8 cellular contexts compared by ENCODE assay signal in genomic region chr3:194485876-194486539, GRCh38. TPM values are rescaled to one million over a fixed set of nuclear protein-coding genes. Genes with fewer than 3 reads are reported as not detected.
DNase-seq lines count a peak whose midpoint lies in the region; ATAC-seq and TF ChIP-seq lines count a peak whose summit lies in the region.

No MANE protein-coding gene starts in this region.

- no peaks in the 10 kb centered on the region for H3K36me3 ChIP-seq in CD8-positive, alpha-beta T cell (ENCODE audit: insufficient read depth, low read length)
- peaks cover 6% of the 10 kb centered on the region; the same call in 1 of the 2 replicates for H3K36me3 ChIP-seq in MM.1S (replicated peaks; ENCODE audit: insufficient read depth, low read length)

- H3K9me3 ChIP-seq in CD8-positive, alpha-beta T cell (ENCODE audit: low read length) = no peaks in the 10 kb centered on the region
- H3K9me3 ChIP-seq in MM.1S (replicated peaks; ENCODE audit: insufficient read depth, low read length) = no peaks in the 10 kb centered on the region

- peaks cover 20% of the 10 kb centered on the region for H3K36me3 Mint-ChIP-seq in CD8-positive, alpha-beta T cell
- H3K36me3 Mint-ChIP-seq in naive B cell = peaks cover 0 to 9% of the 10 kb centered on the region in 2 donors

- intact Hi-C loops in CD8-positive, alpha-beta T cell (cut with DNase I, micrococcal nuclease) = loop anchor here (1.0 to 10.0 kb wide), 11 partner anchors 147 to 1719 kb away; partner anchors contain the start of genes HES1 (in 2 of the 2), XXYLT1 (in 2 of the 2), LSG1 (in 1 of the 2) and PPP1R2 (in 1 of the 2)

- H4K20me1 ChIP-seq in MM.1S (ENCODE audit: insufficient read depth, low read length) = no peaks in the 10 kb centered on the region

- H3K4me3 ChIP-seq in CD8-positive, alpha-beta T cell (ENCODE audit: low read depth, low read length) = peak overlapping the region; percentile 55
- H3K4me3 ChIP-seq in MM.1S (ENCODE audit: low read length) = peak overlapping the region; percentile 62
- peak overlapping the region; percentile 71 for H3K4me3 ChIP-seq in epithelial cell of proximal tubule (ENCODE audit: low read depth, low read length)

- H3K27ac Mint-ChIP-seq in CD8-positive, alpha-beta T cell = peak overlapping the region; percentile 92
- H3K27ac Mint-ChIP-seq in naive B cell = peak overlapping the region; percentile 72 to 99 (median 89)

- ATAC-seq in CD8-positive, alpha-beta T cell = peak; percentile 29
- ATAC-seq in GM21528 (IDR thresholded peaks at IDR 0.05; ENCODE audit: low FRiP score, unreplicated experiment) (peak; percentile 26), naive B cell (ENCODE audit: low read depth in 2 of 2) (peak; percentile 46 to 51)

- H3K27me3 ChIP-seq in CD8-positive, alpha-beta T cell (ENCODE audit: insufficient read depth, low read length) = no peaks in the 10 kb centered on the region
- no peaks in the 10 kb centered on the region; the same call in 1 of the 2 replicates for H3K27me3 ChIP-seq in MM.1S (replicated peaks; ENCODE audit: insufficient read depth, low read length)

- no peaks in the 10 kb centered on the region for H3K27me3 Mint-ChIP-seq in CD8-positive, alpha-beta T cell (ENCODE audit: low read depth)
- no peaks in the 10 kb centered on the region for H3K27me3 Mint-ChIP-seq in naive B cell

- CTCF ChIA-PET in CD8-positive, alpha-beta T cell (lab: Charles Lee) = interaction anchor here (0.8 to 1.7 kb wide), 5 partner anchors 12 to 108 kb away, joined by 3 to 4 read pairs (median 3); no protein-coding TSS in a partner anchor

- peak overlapping the region; percentile 0 for H2AFZ ChIP-seq in MM.1S (ENCODE audit: low read length)

- H3K9ac ChIP-seq in MM.1S (ENCODE audit: low read length) = peak overlapping the region; percentile 73

- H3F3A ChIP-seq in MM.1S (ENCODE audit: insufficient read depth, low read length) = 0 out of 2 replicates have a peak, but pooled peaks cover 3% of the 10 kb centered on the region

- peaks cover 29% of the 10 kb centered on the region for H3K4me1 ChIP-seq in CD8-positive, alpha-beta T cell (ENCODE audit: insufficient read depth, low read length)
- peaks cover 16% of the 10 kb centered on the region; the same call in 1 of the 2 replicates for H3K4me1 ChIP-seq in MM.1S (ENCODE audit: low read length)

- H3K9me2 ChIP-seq in MM.1S (replicated peaks; ENCODE audit: insufficient read depth, low read length) = no peaks in the 10 kb centered on the region

- peak; percentile 16 to 60 (median 51) for DNase-seq in CD8-positive, alpha-beta T cell
- DNase-seq in MM.1S (peak; percentile 54), activated T-cell treated with anti-CD3 and anti-CD28 coated beads for 1 hour (ENCODE audit: low read depth) (peak; percentile 41), epithelial cell of proximal tubule (ENCODE audit: low read depth) (no peak), naive B cell (peak; percentile 64), NCI-H2171 (lab: John Stamatoyannopoulos, UW) (no peak)
- peak; percentile 10 to 51 (median 36) for DNase-seq in stimulated activated naive CD4-positive, alpha-beta T cell (lab: John Stamatoyannopoulos, UW)

- no peak for TF ChIP-seq CTCF in CD8-positive, alpha-beta T cell (IDR thresholded peaks at IDR 0.05)
- TF ChIP-seq CTCF in MM.1S (IDR thresholded peaks at IDR 0.05; ENCODE audit: low read length) = peak; percentile 19; the same call in 1 of the 2 replicates
- TF ChIP-seq CTCF in epithelial cell of proximal tubule (conservative IDR thresholded peaks at IDR 0.05; ENCODE audit: low read depth, low read length) = peak; percentile 10

- no peaks in the 10 kb centered on the region for H3K9me3 Mint-ChIP-seq in CD8-positive, alpha-beta T cell
- H3K9me3 Mint-ChIP-seq in naive B cell = no peaks in the 10 kb centered on the region

- peak overlapping the region; percentile 88 for H3K4me3 Mint-ChIP-seq in CD8-positive, alpha-beta T cell
- peak overlapping the region; percentile 85 to 95 (median 92) for H3K4me3 Mint-ChIP-seq in naive B cell

- POLR2A ChIA-PET in CD8-positive, alpha-beta T cell (lab: Charles Lee) = interaction anchor here (0.8 to 1.4 kb wide), 3 partner anchors 9 to 186 kb away, joined by 3 read pairs; partner anchors contain the start of gene LSG1

- peak overlapping the region; percentile 6 for H3K27ac ChIP-seq in CD8-positive, alpha-beta T cell (ENCODE audit: low read depth, low read length)
- peak overlapping the region; percentile 25; the same call in 1 of the 2 replicates for H3K27ac ChIP-seq in MM.1S (ENCODE audit: low read length)

- peaks cover 53% of the 10 kb centered on the region for H3K79me2 ChIP-seq in MM.1S (ENCODE audit: low read length)

- peak overlapping the region; percentile 78 for H3K4me2 ChIP-seq in MM.1S (ENCODE audit: low read depth, low read length)

- peaks cover 46% of the 10 kb centered on the region for H3K4me1 Mint-ChIP-seq in CD8-positive, alpha-beta T cell (ENCODE audit: low read depth)
- peaks cover 32 to 52% (median 44%) of the 10 kb centered on the region in 3 donors for H3K4me1 Mint-ChIP-seq in naive B cell

RNA-seq across cellular contexts. Expression of gene ATP13A3, which starts 0.8 kb away (rescaled TPM):
- total RNA-seq in CD8-positive, alpha-beta T cell = 10 to 100 TPM; 50.2 to 52.8 TPM
- total RNA-seq in epithelial cell of proximal tubule = 88.1 and 102 TPM in 2 replicates
- polyA plus RNA-seq in naive B cell (ENCODE audit: low read depth in 6 of 6) = 1 to 10 TPM; 3.1 to 6.6 (median 5.0) TPM

Comparison
In these comparisons a context has a peak if more than half of its experiments do, and no peak if none do; other contexts are left out.
1. DNase-seq: peak in CD8-positive, alpha-beta T cell (7 of 7), MM.1S (single experiment), activated T-cell treated with anti-CD3 and anti-CD28 coated beads for 1 hour (single experiment), naive B cell (single experiment) and stimulated activated naive CD4-positive, alpha-beta T cell (6 of 6); none in epithelial cell of proximal tubule (single experiment) and NCI-H2171 (single experiment).
2. Peak in every context shown above with its lines, with median percentiles within 50 percentile points of each other: ATAC-seq and H3K4me3 ChIP-seq.